8 cellular contexts compared by ENCODE assay signal in genomic region chr20:50931048-50931305, GRCh38. TPM values are rescaled to one million over a fixed set of nuclear protein-coding genes. Genes with fewer than 3 reads are reported as not detected.
DNase-seq lines count a peak whose midpoint lies in the region; ATAC-seq and TF ChIP-seq lines count a peak whose summit lies in the region.

No MANE protein-coding gene starts in this region.

- no peaks in the 10 kb centered on the region for H3K9me3 ChIP-seq in esophagus squamous epithelium
- H3K9me3 ChIP-seq in osteoblast (ENCODE audit: low read depth, low read length), result no peaks in the 10 kb centered on the region

- intact Hi-C loops in esophagus squamous epithelium (cut with DNase I), result loop anchor here (5.0 kb wide), 1 partner anchor 134 kb away; the partner anchor contains the start of gene BCAS4

- no peak overlapping the region for H2AFZ ChIP-seq in osteoblast (ENCODE audit: low read length)

- H3K79me2 ChIP-seq in osteoblast (ENCODE audit: insufficient read depth, low read length), result peaks cover 54% of the 10 kb centered on the region

- ATAC-seq in HG02938 (IDR thresholded peaks at IDR 0.05; ENCODE audit: unreplicated experiment), result peak; percentile 16

- peak; percentile 85 for DNase-seq in NK-92 treated with Interleukin-12 subunit alpha and Interleukin-12 subunit beta, amount 100 ng/mL, for 24 hours (lab: John Stamatoyannopoulos, UW)
- DNase-seq in NK-92 (lab: John Stamatoyannopoulos, UW; ENCODE audit: unreplicated experiment) (no peak), T-helper 22 cell (ENCODE audit: low read depth) (peak; percentile 71), esophagus squamous epithelium (lab: John Stamatoyannopoulos, UW) (no peak), osteoblast (ENCODE audit: insufficient read length, low spot score, missing footprints) (peak; percentile 91), SIG-M5 (lab: John Stamatoyannopoulos, UW) (no peak), RPMI8226 (no peak)

- TF ChIP-seq POLR2A in esophagus squamous epithelium (IDR thresholded peaks at IDR 0.05), result no peak

- WGBS in esophagus squamous epithelium, 2 donors, result 0% methylated on average over 13 of the region's 27 CpGs; no CpG with 5 or more reads in 1 of the 2 donors

- H3K4me3 ChIP-seq in esophagus squamous epithelium, result peak overlapping the region; percentile 60 to 91 (median 87)
- peak overlapping the region; percentile 76 for H3K4me3 ChIP-seq in osteoblast (ENCODE audit: insufficient read depth, low read length)

- H4K20me1 ChIP-seq in osteoblast (ENCODE audit: insufficient read depth, low read length), result peaks cover 35% of the 10 kb centered on the region

- H3K27me3 ChIP-seq in esophagus squamous epithelium (no peaks in the 10 kb centered on the region), osteoblast (ENCODE audit: insufficient read depth, low read length) (no peaks in the 10 kb centered on the region)

- H3K27ac ChIP-seq in esophagus squamous epithelium (peak overlapping the region; percentile 99), osteoblast (ENCODE audit: low read depth, low read length) (peak overlapping the region; percentile 95)

- H3K4me2 ChIP-seq in osteoblast (ENCODE audit: insufficient read depth, low read length), result no peak overlapping the region

- TF ChIP-seq CTCF in esophagus squamous epithelium (IDR thresholded peaks at IDR 0.05), result no peak
- no peak for TF ChIP-seq CTCF in osteoblast (IDR thresholded peaks at IDR 0.05; ENCODE audit: extremely low read depth, low read depth, low read length)

- H3K36me3 ChIP-seq in esophagus squamous epithelium, result peaks cover 0 to 46% (median 9%) of the 10 kb centered on the region in 3 donors
- H3K36me3 ChIP-seq in osteoblast (ENCODE audit: insufficient read depth, low read length), result peaks cover 47% of the 10 kb centered on the region

- peaks cover 13 to 49% (median 22%) of the 10 kb centered on the region in 3 donors for H3K4me1 ChIP-seq in esophagus squamous epithelium
- H3K4me1 ChIP-seq in osteoblast (ENCODE audit: insufficient read depth, low read length), result peaks cover 20% of the 10 kb centered on the region

RNA-seq across cellular contexts. Expression of gene ADNP, which starts 0.3 kb away (rescaled TPM):
- total RNA-seq in esophagus squamous epithelium (10 to 100 TPM; 29.2 to 47.5 (median 32.8) TPM), osteoblast (23.5 and 26.2 TPM in 2 replicates)

RNA-seq across cellular contexts. Expression of gene DPM1, which starts 27.4 kb away (rescaled TPM):
- total RNA-seq in esophagus squamous epithelium, result 10 to 100 TPM; 28.7 to 62.0 (median 57.0) TPM
- 43.3 and 53.2 TPM in 2 replicates for total RNA-seq in osteoblast

RNA-seq across cellular contexts. Expression of gene MOCS3, which starts 27.6 kb away (rescaled TPM):
- 1 to 10 TPM; 4.1 to 6.7 (median 5.4) TPM for total RNA-seq in esophagus squamous epithelium
- total RNA-seq in osteoblast, result 9.7 and 10.5 TPM in 2 replicates

Comparison
In these comparisons a context has a peak if more than half of its experiments do, and no peak if none do; other contexts are left out.
1. DNase-seq: peak in NK-92 treated with Interleukin-12 subunit alpha and Interleukin-12 subunit beta, amount 100 ng/mL, for 24 hours (single experiment), T-helper 22 cell (single experiment) and osteoblast (single experiment); none in NK-92 (single experiment), esophagus squamous epithelium (single experiment), SIG-M5 (single experiment) and RPMI8226 (single experiment).